16 cellular contexts compared by ENCODE assay signal in the genomic region with DNA sequence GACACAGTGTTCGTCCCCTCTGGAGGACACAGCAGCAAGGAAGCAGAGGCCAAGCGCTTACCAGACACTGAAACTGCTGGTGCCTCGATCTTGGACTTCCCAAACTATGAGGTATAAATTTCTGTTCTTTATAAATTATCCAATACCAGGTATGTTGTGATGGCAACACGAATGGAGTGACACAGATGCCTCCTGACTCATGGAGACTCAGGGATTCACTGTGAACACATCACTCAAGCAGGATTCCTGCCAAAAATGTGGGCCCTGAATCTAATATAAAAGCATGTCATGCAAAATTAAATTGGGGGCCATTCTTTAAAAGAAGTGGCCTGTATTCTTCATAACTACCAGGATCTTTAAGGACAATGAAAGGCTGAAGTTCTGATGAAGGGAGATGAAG.
"Had no signal": no experiment of that assay in that cellular context is flagged by ENCODE, and none has a peak within 500 bp of the region (broad histone marks: within the 10 kb centered on the region; RNA-seq: fewer than 3 reads in every experiment).

No MANE protein-coding gene starts in this region.

- H3K27me3 ChIP-seq: dorsolateral prefrontal cortex had no signal

- H3K4me3 Mint-ChIP-seq: activated B cell treated with CpG ODN at 0.5 μM for 24 hours; activated CD4-positive, alpha-beta T cell treated with anti-CD3 and anti-CD28 coated beads, Interleukin-2, amount 10 ng/mL, durations not matched to agents 7 days and 5 days; activated naive CD4-positive, alpha-beta T cell treated with anti-CD3 and anti-CD28 coated beads for 36 hours; T-helper 17 cell had no signal

- DNase-seq: activated B cell treated with CpG ODN at 0.5 μM for 24 hours; activated CD4-positive, alpha-beta T cell treated with anti-CD3 and anti-CD28 coated beads, Interleukin-2, amount 10 ng/mL, durations not matched to agents 7 days and 5 days; activated CD8-positive, alpha-beta memory T cell treated with anti-CD3 and anti-CD28 coated beads for 24 hours; activated naive CD4-positive, alpha-beta T cell treated with anti-CD3 and anti-CD28 coated beads for 36 hours; cerebellar nuclear complex; dorsolateral prefrontal cortex; foreskin melanocyte; heart right ventricle; islet precursor cell; left ventricle myocardium inferior; stimulated activated CD4-positive, alpha-beta T cell treated with anti-CD3 and anti-CD28 coated beads, Interleukin-4, amount 100 ng/mL, for 4 hours; stomach; T-helper 17 cell had no signal

- H3K27ac ChIP-seq: dorsolateral prefrontal cortex, heart right ventricle, left ventricle myocardium inferior, skin epidermis, stomach, thoracic aorta had no signal

- H3K4me1 Mint-ChIP-seq: activated B cell treated with CpG ODN at 0.5 μM for 24 hours; activated CD4-positive, alpha-beta T cell treated with anti-CD3 and anti-CD28 coated beads, Interleukin-2, amount 10 ng/mL, durations not matched to agents 7 days and 5 days had no signal

- ATAC-seq: esophagus mucosa, heart right ventricle, T-helper 17 cell had no signal

- H3K9me3 Mint-ChIP-seq: activated CD4-positive, alpha-beta T cell treated with anti-CD3 and anti-CD28 coated beads, Interleukin-2, amount 10 ng/mL, durations not matched to agents 7 days and 5 days; activated naive CD4-positive, alpha-beta T cell treated with anti-CD3 and anti-CD28 coated beads for 36 hours had no signal

- H3K9me3 ChIP-seq: heart right ventricle, left ventricle myocardium inferior, stomach, thoracic aorta had no signal

- H3K27ac Mint-ChIP-seq: activated B cell treated with CpG ODN at 0.5 μM for 24 hours; activated CD4-positive, alpha-beta T cell treated with anti-CD3 and anti-CD28 coated beads, Interleukin-2, amount 10 ng/mL, durations not matched to agents 7 days and 5 days; activated naive CD4-positive, alpha-beta T cell treated with anti-CD3 and anti-CD28 coated beads for 36 hours; T-helper 17 cell had no signal

- H3K36me3 ChIP-seq: heart right ventricle, left ventricle myocardium inferior, stomach, thoracic aorta had no signal

- H3K4me3 ChIP-seq: dorsolateral prefrontal cortex, heart right ventricle, left ventricle myocardium inferior, skin epidermis, stomach, thoracic aorta had no signal

- H3K4me1 ChIP-seq: left ventricle myocardium inferior had no signal
